In genomic region chr22:32327596-32328171, GRCh38 we compare ENCODE assay signal across 23 cellular contexts. TPM values are rescaled to one million over a fixed set of nuclear protein-coding genes. Genes with fewer than 3 reads are reported as not detected.
DNase-seq lines count a peak whose midpoint lies in the region; ATAC-seq and TF ChIP-seq lines count a peak whose summit lies in the region.
"Had no signal": no experiment of that assay in that cellular context is flagged by ENCODE, and none has a peak within 500 bp of the region (broad histone marks: within the 10 kb centered on the region; RNA-seq: fewer than 3 reads in every experiment).

No MANE protein-coding gene starts in this region.

- no peak overlapping the region for H3K9ac ChIP-seq in neuronal stem cell (ENCODE audit: low read depth, low read length, poor library complexity)

- H3K27me3 ChIP-seq in RWPE2 (ENCODE audit: insufficient read depth, poor library complexity, severe bottlenecking) (no peaks in the 10 kb centered on the region), neuronal stem cell (ENCODE audit: control insufficient read depth in 3 of 3, insufficient read depth in 3 of 3, low read depth in 1 of 3, low read length in 3 of 3) (no peaks in the 10 kb centered on the region), tibial nerve (no peaks in the 10 kb centered on the region)
- H3K27me3 ChIP-seq: SJSA1 had no signal

- peak overlapping the region; percentile 90 for H2BK15ac ChIP-seq in neuronal stem cell (ENCODE audit: low read length)

- H3K27ac ChIP-seq in RWPE2 (ENCODE audit: poor library complexity, severe bottlenecking) (no peak overlapping the region), coronary artery (no peak overlapping the region), neuronal stem cell (replicated peaks; ENCODE audit: low read length) (no peak overlapping the region), tibial nerve (no peak overlapping the region)
- H3K27ac ChIP-seq: SJSA1 had no signal

- H3K14ac ChIP-seq in neuronal stem cell (ENCODE audit: low read length), result peak overlapping the region; percentile 17

- H3K4ac ChIP-seq in neuronal stem cell (ENCODE audit: low read length), result no peak overlapping the region

- no peak overlapping the region for H2AFZ ChIP-seq in neuronal stem cell (ENCODE audit: low read length)

- no peak overlapping the region for H2BK120ac ChIP-seq in neuronal stem cell (ENCODE audit: low read depth, low read length)

- ATAC-seq in RWPE2 (ENCODE audit: low read depth), result peak; percentile 20; the same call in 1 of the 3 replicates

- H3K18ac ChIP-seq in neuronal stem cell (ENCODE audit: low read length), result peak overlapping the region; percentile 65

- no peaks in the 10 kb centered on the region for H3K4me1 ChIP-seq in RWPE2 (ENCODE audit: insufficient read depth, poor library complexity, severe bottlenecking)
- H3K4me1 ChIP-seq in neuronal stem cell (ENCODE audit: control insufficient read depth in 2 of 2, insufficient read depth in 1 of 2, low read depth in 1 of 2, low read length in 2 of 2), result peaks cover 3 to 7% of the 10 kb centered on the region in 2 donors
- H3K4me1 ChIP-seq in tibial nerve, result no peaks in the 10 kb centered on the region
- H3K4me1 ChIP-seq: HAP-1, SJSA1 had no signal

- no peaks in the 10 kb centered on the region for H3K79me1 ChIP-seq in neuronal stem cell (ENCODE audit: low read depth, low read length)

- no peak for TF ChIP-seq POLR2A in tibial nerve (IDR thresholded peaks at IDR 0.05)

- TF ChIP-seq CTCF in RWPE2 (IDR thresholded peaks at IDR 0.05; ENCODE audit: poor library complexity, severe bottlenecking), result no peak
- TF ChIP-seq CTCF in coronary artery (IDR thresholded peaks at IDR 0.05), result no peak
- no peak for TF ChIP-seq CTCF in tibial nerve (IDR thresholded peaks at IDR 0.05)

- H4K91ac ChIP-seq in neuronal stem cell (ENCODE audit: low read depth, low read length, poor library complexity), result no peak overlapping the region

- no peak overlapping the region for H3K4me2 ChIP-seq in neuronal stem cell (ENCODE audit: insufficient read depth, low read length, poor library complexity, severe bottlenecking)

- H3K36me3 ChIP-seq in RWPE2 (ENCODE audit: low read depth) (0 out of 2 replicates have a peak, but pooled peaks cover 6% of the 10 kb centered on the region), neuronal stem cell (replicated peaks in 1 of 2; ENCODE audit: control insufficient read depth in 2 of 2, insufficient read depth in 2 of 2, low read length in 2 of 2) (peaks cover 0 to 2% of the 10 kb centered on the region in 2 donors), tibial nerve (no peaks in the 10 kb centered on the region)
- H3K36me3 ChIP-seq: HAP-1, SJSA1 had no signal

- TF ChIP-seq EP300 in tibial nerve (IDR thresholded peaks at IDR 0.05), result no peak

- WGBS in neuronal stem cell (ENCODE audit: extremely low coverage in 2 of 2, insufficient read length in 2 of 2, insufficient replicate concordance in 1 of 2), 2 donors, result no CpG with 5 or more reads among the region's 10 CpGs
- 77 to 80% methylated on average over 7 to 10 of the region's 10 CpGs for WGBS in tibial nerve, 2 donors

- no peak overlapping the region for H2BK12ac ChIP-seq in neuronal stem cell (ENCODE audit: low read length)

- H3K9me3 ChIP-seq in RWPE2 (ENCODE audit: severe bottlenecking) (no peaks in the 10 kb centered on the region), neuronal stem cell (replicated peaks in 1 of 2; ENCODE audit: control insufficient read depth in 2 of 2, insufficient read depth in 1 of 2, low read depth in 1 of 2, low read length in 2 of 2) (peaks cover 0 to 3% of the 10 kb centered on the region in 2 donors), tibial nerve (peaks cover 0 to 7% (median 0%) of the 10 kb centered on the region in 4 donors)
- H3K9me3 ChIP-seq: HAP-1, SJSA1 had no signal

- H4K8ac ChIP-seq in neuronal stem cell (ENCODE audit: low read depth, low read length), result no peak overlapping the region

- H3K4me3 ChIP-seq in RWPE2 (ENCODE audit: severe bottlenecking), result no peak overlapping the region
- H3K4me3 ChIP-seq in coronary artery, result no peak overlapping the region
- H3K4me3 ChIP-seq in neuronal stem cell (ENCODE audit: low read length in 2 of 2), result no peak overlapping the region
- H3K4me3 ChIP-seq in tibial nerve, result no peak overlapping the region
- H3K4me3 ChIP-seq: HAP-1, SJSA1 had no signal

- DNase-seq in RWPE2 (ENCODE audit: low spot score) (no peak), coronary artery (ENCODE audit: low spot score) (peak; percentile 41), neuronal stem cell (ENCODE audit: low spot score) (no peak), ureter (ENCODE audit: low spot score) (peak; percentile 12), tibial nerve (ENCODE audit: low spot score in 2 of 2) (no peak), NCI-H187 treated with DMSO at 0.1 percent for 48 hours (lab: John Stamatoyannopoulos, UW) (no peak), globus pallidus (ENCODE audit: low spot score) (no peak)
- DNase-seq: CD4-positive, CD25-positive, alpha-beta regulatory T cell; COR-L47; DMS 273 treated with DMSO at 0.1 percent for 48 hours; DMS79 treated with DMSO at 0.1 percent for 48 hours; KBM-7; NCI-H1092; NCI-H1436 treated with DMSO at 0.1 percent for 48 hours; NCI-H2029; NCI-H226; NCI-H510A treated with DMSO at 0.1 percent for 48 hours; NCI-H748 treated with DMSO at 0.1 percent for 48 hours; NK-92 treated with Interleukin-12 subunit alpha and Interleukin-12 subunit beta, amount 100 ng/mL, for 24 hours had no signal

- H2AK5ac ChIP-seq in neuronal stem cell (ENCODE audit: low read depth, low read length), result no peak overlapping the region

- H3K23ac ChIP-seq in neuronal stem cell (ENCODE audit: low read depth, low read length, poor library complexity), result no peak overlapping the region

- H2BK5ac ChIP-seq in neuronal stem cell (ENCODE audit: low read length), result no peak overlapping the region

RNA-seq across cellular contexts. Expression of gene RFPL3, which starts 30.0 kb away (rescaled TPM):
- polyA plus RNA-seq in neuronal stem cell (2013, experiment 1 of 2), result not detected
- polyA plus RNA-seq in neuronal stem cell (2013, experiment 2 of 2), result not detected
- total RNA-seq in ureter (not detected), tibial nerve (not detected)
- total RNA-seq: CD4-positive, CD25-positive, alpha-beta regulatory T cell; HT1080; SJSA1 had no signal
- polyA plus RNA-seq: BJ; CD4-positive, CD25-positive, alpha-beta regulatory T cell had no signal

Comparison
In these comparisons a context has a peak if more than half of its experiments do, and no peak if none do; other contexts are left out.
1. DNase-seq: peak in coronary artery (single experiment) and ureter (single experiment); none in RWPE2 (single experiment), neuronal stem cell (single experiment), tibial nerve (0 of 2), NCI-H187 treated with DMSO at 0.1 percent for 48 hours (single experiment) and globus pallidus (single experiment).